8 cellular contexts compared by ENCODE assay signal in genomic region chr14:39050389-39050788, GRCh38. TPM values are rescaled to one million over a fixed set of nuclear protein-coding genes. Genes with fewer than 3 reads are reported as not detected.
DNase-seq lines count a peak whose midpoint lies in the region; TF ChIP-seq lines count a peak whose summit lies in the region.

No MANE protein-coding gene starts in this region.

- DNase-seq in A172 (ENCODE audit: low spot score): peak; percentile 81
- peak; percentile 10 for DNase-seq in GM20000 (ENCODE audit: low spot score)
- peak; percentile 78 for DNase-seq in RPMI7951 (ENCODE audit: low read depth)
- DNase-seq in foreskin fibroblast: peak; percentile 76 to 80
- DNase-seq in NCI-H2196 treated with DMSO at 0.1 percent for 48 hours (lab: John Stamatoyannopoulos, UW; ENCODE audit: unreplicated experiment): no peak
- DNase-seq in NCI-H2227 (lab: John Stamatoyannopoulos, UW; ENCODE audit: unreplicated experiment): no peak
- DNase-seq in activated CD8-positive, alpha-beta memory T cell treated with anti-CD3 and anti-CD28 coated beads, Interleukin-2, amount 50 U/mL, for 4 hours: no peak
- DNase-seq in activated gamma-delta T cell treated with Interleukin-2 at 50 U/mL for 16 hours: no peak

- no peak overlapping the region for H3K4me3 ChIP-seq in foreskin fibroblast (ENCODE audit: low read depth in 1 of 2, low read length in 2 of 2)

- TF ChIP-seq CTCF in GM20000 (IDR thresholded peaks at IDR 0.05; ENCODE audit: extremely low read depth, missing control alignments) (no peak), foreskin fibroblast (IDR thresholded peaks at IDR 0.05; ENCODE audit: low read depth, low read length) (no peak)

RNA-seq across cellular contexts. Expression of gene SEC23A, which starts 52.6 kb away (rescaled TPM):
- 108 and 127 TPM in 2 replicates for total RNA-seq in A172 (2014; rRNA removed; shearing (Covaris generic))
- 136 and 159 TPM in 2 replicates for total RNA-seq in RPMI7951 (2014; rRNA removed; shearing (Covaris generic))

Comparison
In these comparisons a context has a peak if more than half of its experiments do, and no peak if none do; other contexts are left out.
1. DNase-seq: peak in A172 (single experiment), GM20000 (single experiment), RPMI7951 (single experiment) and foreskin fibroblast (2 of 2); none in NCI-H2196 treated with DMSO at 0.1 percent for 48 hours (single experiment), NCI-H2227 (single experiment), activated CD8-positive, alpha-beta memory T cell treated with anti-CD3 and anti-CD28 coated beads, Interleukin-2, amount 50 U/mL, for 4 hours (single experiment) and activated gamma-delta T cell treated with Interleukin-2 at 50 U/mL for 16 hours (single experiment).